ENCODE assay signal across 12 cellular contexts in genomic region chr6:53730767-53731166, GRCh38.
"Had no signal": no experiment of that assay in that cellular context is flagged by ENCODE, and none has a peak within 500 bp of the region (broad histone marks: within the 10 kb centered on the region; RNA-seq: fewer than 3 reads in every experiment).

No MANE protein-coding gene starts in this region.

- H3K4me3 ChIP-seq: left ventricle myocardium inferior, pancreas, vagina had no signal

- H3K36me3 ChIP-seq: left ventricle myocardium inferior, pancreas, vagina had no signal

- H3K9me3 ChIP-seq: left ventricle myocardium inferior, pancreas, vagina had no signal

- H3K27me3 ChIP-seq: pancreas, vagina had no signal

- H3K4me1 ChIP-seq: left ventricle myocardium inferior, pancreas, vagina had no signal

- ATAC-seq: pancreas; stimulated activated naive CD8-positive, alpha-beta T cell treated with anti-CD3 and anti-CD28 coated beads, Interleukin-15, amount 100 ng/mL, for 72 hours had no signal

- DNase-seq: activated CD4-positive, alpha-beta T cell treated with anti-CD3 and anti-CD28 coated beads, Interleukin-2, amount 10 ng/mL, durations not matched to agents 7 days and 5 days; activated CD4-positive, CD25-positive, alpha-beta regulatory T cell; activated CD8-positive, alpha-beta memory T cell treated with anti-CD3 and anti-CD28 coated beads for 24 hours; activated naive CD4-positive, alpha-beta T cell treated with anti-CD3 and anti-CD28 coated beads for 36 hours; left ventricle myocardium inferior; mesendoderm; pancreas; stimulated activated CD4-positive, alpha-beta T cell treated with anti-CD3 and anti-CD28 coated beads, Interleukin-4, amount 100 ng/mL, for 4 hours; stimulated activated naive CD8-positive, alpha-beta T cell treated with anti-CD3 and anti-CD28 coated beads, Interleukin-15, amount 100 ng/mL, for 72 hours; T-helper 2 cell had no signal

- H3K27ac ChIP-seq: left ventricle myocardium inferior, pancreas, vagina had no signal

- FAIRE-seq: pancreas, TTC549 had no signal
